In the genomic region with DNA sequence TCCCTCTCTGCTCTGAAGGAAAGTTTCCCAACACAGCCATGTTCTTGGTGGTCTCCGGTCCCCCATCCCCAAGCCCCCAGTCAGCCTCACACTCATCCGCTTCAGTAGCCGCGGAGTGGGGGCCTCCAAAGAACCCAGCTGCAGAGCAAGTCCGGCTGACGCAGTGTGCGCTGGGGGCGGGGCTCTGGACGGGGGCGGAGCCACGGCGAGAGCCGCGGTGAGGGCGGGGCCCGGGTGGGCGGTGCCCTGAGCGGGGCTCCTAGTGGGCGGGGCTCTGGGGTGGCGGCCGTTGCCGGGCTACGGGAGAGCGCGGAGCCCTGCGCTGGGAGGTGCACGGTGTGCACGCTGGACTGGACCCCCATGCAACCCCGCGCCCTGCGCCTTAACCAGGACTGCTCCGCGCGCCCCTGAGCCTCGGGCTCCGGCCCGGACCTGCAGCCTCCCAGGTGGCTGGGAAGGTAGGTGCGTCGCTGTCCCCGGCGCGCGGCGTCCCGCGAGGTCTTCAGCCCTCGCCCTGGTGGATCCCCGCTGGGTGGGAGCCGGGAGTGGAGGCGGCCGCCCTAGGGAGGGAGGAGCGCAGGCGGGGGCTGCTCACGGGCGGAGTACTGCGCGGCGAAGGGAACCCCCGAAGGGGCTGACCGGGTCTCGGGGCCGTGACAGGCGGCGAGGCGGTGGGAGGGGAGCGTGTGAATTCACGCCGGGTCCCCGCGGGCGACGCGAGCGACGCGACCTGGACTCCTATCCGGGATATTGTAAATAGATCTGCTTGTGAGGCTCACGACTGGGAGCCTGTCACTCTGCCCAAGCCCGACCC, we compare ENCODE assay signal across 8 cellular contexts. TPM values are rescaled to one million over a fixed set of nuclear protein-coding genes. Genes with fewer than 3 reads are reported as not detected.
DNase-seq lines count a peak whose midpoint lies in the region; ATAC-seq and TF ChIP-seq lines count a peak whose summit lies in the region.

No MANE protein-coding gene starts in this region.

- peak overlapping the region; percentile 62 for H3K27ac ChIP-seq in BLaER1

- no peaks in the 10 kb centered on the region for H3K9me3 ChIP-seq in BLaER1

- H4K20me1 ChIP-seq in BLaER1, result peaks cover 12% of the 10 kb centered on the region; the same call in 1 of the 2 replicates

- H3K9ac ChIP-seq in BLaER1, result peak overlapping the region; percentile 66

- H3K27ac Mint-ChIP-seq in endothelial cell (ENCODE audit: unreplicated experiment), result no peak overlapping the region

- peaks cover 13% of the 10 kb centered on the region; the same call in 1 of the 2 replicates for H3K4me1 ChIP-seq in BLaER1

- H3K4me2 ChIP-seq in BLaER1, result peak overlapping the region; percentile 98

- H3K36me3 ChIP-seq in BLaER1, result no peaks in the 10 kb centered on the region

- peaks cover 25% of the 10 kb centered on the region for H3K27me3 ChIP-seq in BLaER1

- peak overlapping the region; percentile 89 for H3K4me3 Mint-ChIP-seq in endothelial cell (ENCODE audit: unreplicated experiment)

- peak; percentile 86 for ATAC-seq in HG03439 (IDR thresholded peaks at IDR 0.05; ENCODE audit: unreplicated experiment)

- no peaks in the 10 kb centered on the region for H3K27me3 Mint-ChIP-seq in endothelial cell (ENCODE audit: unreplicated experiment)

- peak overlapping the region; percentile 78 for H3K4me3 ChIP-seq in BLaER1

- DNase-seq in GM19240 (ENCODE audit: insufficient read length, low spot score) (peak; percentile 48), NCI-H82 treated with DMSO at 0.1 percent for 48 hours (lab: John Stamatoyannopoulos, UW; ENCODE audit: unreplicated experiment) (peak; percentile 83), endothelial cell (ENCODE audit: low spot score) (peak; percentile 97), midbrain (lab: John Stamatoyannopoulos, UW) (peak; percentile 85)
- peak; percentile 64 for DNase-seq in activated CD8-positive, alpha-beta memory T cell treated with anti-CD3 and anti-CD28 coated beads, Interleukin-2, amount 50 U/mL, for 1 hour (ENCODE audit: extremely low read depth)
- DNase-seq in stimulated activated CD8-positive, alpha-beta memory T cell treated with anti-CD3 and anti-CD28 coated beads, Interleukin-15, amount 100 ng/mL, for 4 hours (ENCODE audit: low read depth in 2 of 2), result peak; percentile 81 to 85

- peaks cover 4% of the 10 kb centered on the region for H3K36me3 Mint-ChIP-seq in endothelial cell (ENCODE audit: low read depth, unreplicated experiment)

- TF ChIP-seq CTCF in endothelial cell (IDR thresholded peaks at IDR 0.05; ENCODE audit: unreplicated experiment), result no peak

- no peaks in the 10 kb centered on the region for H3K9me3 Mint-ChIP-seq in endothelial cell (ENCODE audit: unreplicated experiment)

- H3K4me1 Mint-ChIP-seq in endothelial cell (ENCODE audit: unreplicated experiment), result peaks cover 12% of the 10 kb centered on the region

RNA-seq across cellular contexts. Expression of a gene that starts 9.1 kb away (rescaled TPM):
- total RNA-seq in endothelial cell (ENCODE audit: unreplicated experiment), result 8.8 TPM

Comparison
In these comparisons a context has a peak if more than half of its experiments do, and no peak if none do; other contexts are left out.
1. Peak in every context shown above with its lines: DNase-seq, ATAC-seq, H3K4me3 ChIP-seq and H3K27ac ChIP-seq.